In the genomic region with DNA sequence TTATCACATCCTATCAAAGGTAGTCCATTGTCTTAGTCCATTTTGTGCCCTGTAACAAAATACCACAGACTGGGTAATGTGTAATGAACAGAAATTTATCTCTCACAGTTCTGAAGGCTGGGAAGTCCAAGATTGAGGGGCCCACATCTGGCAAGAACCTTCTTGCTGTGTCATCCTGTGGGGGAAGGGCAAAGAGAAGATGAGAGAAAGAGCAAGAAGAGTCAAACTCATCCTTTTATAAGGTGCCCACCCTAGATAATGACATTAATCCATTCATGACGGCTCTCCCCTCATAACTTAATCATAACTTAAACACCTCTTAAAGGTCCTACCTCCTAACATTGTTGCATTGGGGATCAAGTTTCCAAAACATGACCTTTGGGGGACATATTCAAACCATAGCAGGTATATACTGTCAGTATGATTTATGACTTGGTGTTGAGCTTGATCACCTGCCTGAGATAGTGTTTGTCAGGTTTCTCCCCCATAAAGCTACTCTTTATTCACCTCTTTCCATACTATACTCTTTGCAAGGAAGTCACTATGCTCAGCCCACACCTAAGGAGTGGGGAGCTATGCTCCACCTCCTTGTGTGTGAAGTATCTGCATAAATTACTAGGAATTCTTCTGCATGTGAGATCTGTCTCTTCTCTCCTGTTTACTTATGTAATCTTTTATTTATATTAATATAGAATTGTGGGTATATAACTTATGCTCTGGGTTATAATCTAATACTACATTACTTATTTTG, we compare ENCODE assay signal across 28 cellular contexts. TPM values are rescaled to one million over a fixed set of nuclear protein-coding genes. Genes with fewer than 3 reads are reported as not detected.
DNase-seq lines count a peak whose midpoint lies in the region; ATAC-seq, FAIRE-seq and TF ChIP-seq lines count a peak whose summit lies in the region.
"Had no signal": no experiment of that assay in that cellular context is flagged by ENCODE, and none has a peak within 500 bp of the region (broad histone marks: within the 10 kb centered on the region; RNA-seq: fewer than 3 reads in every experiment).

No MANE protein-coding gene starts in this region.

- H3K27me3 Mint-ChIP-seq in activated naive CD8-positive, alpha-beta T cell treated with anti-CD3 and anti-CD28 coated beads for 36 hours, result no peaks in the 10 kb centered on the region
- H3K27me3 Mint-ChIP-seq in naive B cell, result peaks cover 0 to 5% (median 0%) of the 10 kb centered on the region in 3 donors
- no peaks in the 10 kb centered on the region for H3K27me3 Mint-ChIP-seq in CD8-positive, alpha-beta T cell (ENCODE audit: low read depth)
- H3K27me3 Mint-ChIP-seq: CD4-positive, CD25-positive, alpha-beta regulatory T cell had no signal

- ATAC-seq in A549 (no peak), naive B cell (ENCODE audit: low read depth in 2 of 2) (no peak), GM19351 (IDR thresholded peaks at IDR 0.05; ENCODE audit: unreplicated experiment) (no peak)
- ATAC-seq in CD8-positive, alpha-beta T cell, result no peak
- ATAC-seq: activated naive CD4-positive, alpha-beta T cell treated with anti-CD3 and anti-CD28 coated beads, Interleukin-2, amount 50 U/mL, for 72 hours; activated T-cell treated with anti-CD3 and anti-CD28 coated beads, Interleukin-2, amount 50 U/mL, for 4 hours; body of pancreas; heart left ventricle; WTC11 had no signal

- in situ Hi-C loops in GM23248 (cut with MboI), result no loop called here

- CTCF ChIA-PET in A549 (lab: Yijun Ruan, JAX), result interaction anchor here (3.9 kb wide), 1 partner anchor 23 kb away, joined by 15 read pairs; no protein-coding TSS in a partner anchor
- CTCF ChIA-PET in CD8-positive, alpha-beta T cell (lab: Charles Lee), result no interaction called here

- peaks cover 17% of the 10 kb centered on the region for H3F3A ChIP-seq in GM23248 (ENCODE audit: insufficient read depth)

- TF ChIP-seq CTCF in A549 (IDR thresholded peaks at IDR 0.05), result no peak
- TF ChIP-seq CTCF in CD8-positive, alpha-beta T cell (IDR thresholded peaks at IDR 0.05), result no peak

- H4K20me1 ChIP-seq in GM23248 (ENCODE audit: insufficient read depth), result no peaks in the 10 kb centered on the region

- TF ChIP-seq EP300 in A549 (IDR thresholded peaks at IDR 0.05), result no peak

- DNase-seq in A549 (ENCODE audit: low read depth in 1 of 2, low spot score in 1 of 2) (no peak), GM23248 (peak; percentile 29), naive B cell (no peak), hepatic stellate cell (ENCODE audit: low spot score) (no peak)
- DNase-seq in activated naive CD8-positive, alpha-beta T cell treated with anti-CD3 and anti-CD28 coated beads for 36 hours, result no peak
- DNase-seq in CD8-positive, alpha-beta T cell, result no peak
- DNase-seq in stimulated activated CD4-positive, alpha-beta T cell treated with anti-CD3 and anti-CD28 coated beads, Interleukin-2, amount 100 ng/mL, for 24 hours, result no peak
- DNase-seq: activated CD8-positive, alpha-beta memory T cell treated with anti-CD3 and anti-CD28 coated beads for 24 hours; activated T-cell treated with anti-CD3 and anti-CD28 coated beads, Interleukin-2, amount 50 U/mL, for 4 hours; body of pancreas; CD4-positive, CD25-positive, alpha-beta regulatory T cell; effector CD8-positive, alpha-beta T cell; heart left ventricle; KBM-7; MG63; NCI-H2081; NCI-H446; Right ventricle myocardium superior; stimulated activated CD4-positive, alpha-beta T cell treated with anti-CD3 and anti-CD28 coated beads, Interleukin-4, amount 100 ng/mL, for 1 hour; stimulated activated naive CD4-positive, alpha-beta T cell treated with Interleukin-2 at 50 U/mL for 16 hours; thyroid gland had no signal

- 86% methylated on average over 1 of the region's 1 CpG for WGBS in A549 (ENCODE audit: missing lambda C conversion rate)
- WGBS in GM23248 (ENCODE audit: low coverage in 1 of 2, low lambda C conversion rate in 2 of 2, missing lambda C conversion rate in 2 of 2), 2 experiments, result 79 to 93% methylated on average over 1 of the region's 1 CpG

- H3K36me3 Mint-ChIP-seq in activated naive CD8-positive, alpha-beta T cell treated with anti-CD3 and anti-CD28 coated beads for 36 hours, result peaks cover 17% of the 10 kb centered on the region
- peaks cover 9 to 10% of the 10 kb centered on the region in 2 donors for H3K36me3 Mint-ChIP-seq in naive B cell
- H3K36me3 Mint-ChIP-seq in CD8-positive, alpha-beta T cell, result peaks cover 4% of the 10 kb centered on the region

- H3K9ac ChIP-seq in GM23248, result no peak overlapping the region

- no peaks in the 10 kb centered on the region for H3K27me3 ChIP-seq in GM23248 (replicated peaks; ENCODE audit: insufficient read depth)
- no peaks in the 10 kb centered on the region for H3K27me3 ChIP-seq in CD8-positive, alpha-beta T cell (ENCODE audit: insufficient read depth, low read length)
- H3K27me3 ChIP-seq: body of pancreas, heart left ventricle, MG63, thyroid gland had no signal

- H3K9me3 ChIP-seq in A549 (peaks cover 9% of the 10 kb centered on the region; the same call in 2 of the 3 replicates), GM23248 (ENCODE audit: low read depth) (no peaks in the 10 kb centered on the region)
- no peaks in the 10 kb centered on the region for H3K9me3 ChIP-seq in CD8-positive, alpha-beta T cell (ENCODE audit: low read length)
- H3K9me3 ChIP-seq: body of pancreas, heart left ventricle, thyroid gland had no signal

- no peak overlapping the region for H3K4me3 Mint-ChIP-seq in activated naive CD8-positive, alpha-beta T cell treated with anti-CD3 and anti-CD28 coated beads for 36 hours
- H3K4me3 Mint-ChIP-seq in naive B cell, result no peak overlapping the region
- H3K4me3 Mint-ChIP-seq in CD8-positive, alpha-beta T cell, result no peak overlapping the region
- H3K4me3 Mint-ChIP-seq: activated T-cell treated with anti-CD3 and anti-CD28 coated beads, Interleukin-2, amount 50 U/mL, for 4 hours; T-helper 2 cell treated with Interferon-gamma antibody and Interleukin-4, amounts not matched to agents 5 μg/mL and 100 μg/mL, for 36 hours; WTC11 had no signal

- H3K4me1 ChIP-seq in A549 (peaks cover 30% of the 10 kb centered on the region), GM23248 (ENCODE audit: insufficient read depth) (peaks cover 28% of the 10 kb centered on the region)
- H3K4me1 ChIP-seq in CD8-positive, alpha-beta T cell (ENCODE audit: insufficient read depth, low read length), result peaks cover 21% of the 10 kb centered on the region

- H3K4me2 ChIP-seq in A549 (no peak overlapping the region; the same call in 2 of the 3 replicates), GM23248 (ENCODE audit: unreplicated experiment) (no peak overlapping the region)

- TF ChIP-seq POLR2A in A549 (IDR thresholded peaks at IDR 0.05; ENCODE audit: low read length), result no peak

- peaks cover 4% of the 10 kb centered on the region for H3K9me3 Mint-ChIP-seq in activated naive CD8-positive, alpha-beta T cell treated with anti-CD3 and anti-CD28 coated beads for 36 hours
- peaks cover 0 to 6% (median 0%) of the 10 kb centered on the region in 7 donors for H3K9me3 Mint-ChIP-seq in naive B cell
- H3K9me3 Mint-ChIP-seq in CD8-positive, alpha-beta T cell, result no peaks in the 10 kb centered on the region
- H3K9me3 Mint-ChIP-seq: activated T-cell treated with anti-CD3 and anti-CD28 coated beads, Interleukin-2, amount 50 U/mL, for 4 hours; T-helper 2 cell treated with Interferon-gamma antibody and Interleukin-4, amounts not matched to agents 5 μg/mL and 100 μg/mL, for 36 hours had no signal

- FAIRE-seq in A549 (lab: Jason Lieb, UNC), result no peak
- FAIRE-seq: GM19239 had no signal

- H3K4me1 Mint-ChIP-seq in activated naive CD8-positive, alpha-beta T cell treated with anti-CD3 and anti-CD28 coated beads for 36 hours, result peaks cover 34% of the 10 kb centered on the region
- peaks cover 35 to 50% (median 39%) of the 10 kb centered on the region in 3 donors for H3K4me1 Mint-ChIP-seq in naive B cell
- peaks cover 28% of the 10 kb centered on the region for H3K4me1 Mint-ChIP-seq in CD8-positive, alpha-beta T cell (ENCODE audit: low read depth)

- H3K27ac ChIP-seq in A549 (peak overlapping the region; percentile 38 to 55; a peak in 4 of 6 replicates), GM23248 (peak overlapping the region; percentile 66)
- H3K27ac ChIP-seq in CD8-positive, alpha-beta T cell (ENCODE audit: low read depth, low read length), result no peak overlapping the region
- H3K27ac ChIP-seq: body of pancreas, heart left ventricle, thyroid gland had no signal

- H3K36me3 ChIP-seq in GM23248 (ENCODE audit: low read depth), result no peaks in the 10 kb centered on the region
- H3K36me3 ChIP-seq in CD8-positive, alpha-beta T cell (ENCODE audit: insufficient read depth, low read length), result no peaks in the 10 kb centered on the region
- H3K36me3 ChIP-seq: MG63, thyroid gland had no signal

- H3K9me2 ChIP-seq in GM23248 (ENCODE audit: insufficient read depth), result no peaks in the 10 kb centered on the region

- peak overlapping the region; percentile 32 for H3K27ac Mint-ChIP-seq in activated naive CD8-positive, alpha-beta T cell treated with anti-CD3 and anti-CD28 coated beads for 36 hours
- peak overlapping the region in 4 of 6 donors; percentile 12 to 97 (median 41) for H3K27ac Mint-ChIP-seq in naive B cell
- no peak overlapping the region for H3K27ac Mint-ChIP-seq in CD8-positive, alpha-beta T cell
- H3K27ac Mint-ChIP-seq: T-helper 2 cell treated with Interferon-gamma antibody and Interleukin-4, amounts not matched to agents 5 μg/mL and 100 μg/mL, for 36 hours; WTC11 had no signal

- H2AFZ ChIP-seq in GM23248, result no peak overlapping the region

- POLR2A ChIA-PET in A549 (lab: Yijun Ruan, JAX), result no interaction called here
- POLR2A ChIA-PET in CD8-positive, alpha-beta T cell (lab: Charles Lee), result no interaction called here

- no peaks in the 10 kb centered on the region for H3K79me2 ChIP-seq in GM23248 (ENCODE audit: insufficient read depth)

- TF ChIP-seq RAD21 in A549 (conservative IDR thresholded peaks at IDR 0.05 in 1 of 2, IDR thresholded peaks at IDR 0.05 in 1 of 2), result no peak

- intact Hi-C loops in CD8-positive, alpha-beta T cell (cut with DNase I, micrococcal nuclease), result no loop called here

- H3K4me3 ChIP-seq in A549 (no peak overlapping the region), GM23248 (no peak overlapping the region)
- H3K4me3 ChIP-seq in CD8-positive, alpha-beta T cell (ENCODE audit: low read depth, low read length), result no peak overlapping the region
- H3K4me3 ChIP-seq: body of pancreas, heart left ventricle, MG63, thyroid gland had no signal

RNA-seq across cellular contexts. Expression of a gene that starts 5.2 kb away (rescaled TPM):
- polyA plus RNA-seq in A549 (2011; rRNA removed) (29.7 and 36.1 TPM in 2 replicates), A549 (2017; fragmentation: RNase III; extraction: RNeasy Plus Mini Kit Qiagen cat#74134 plus additional on column Dnase treatment) (12.3 to 13.2 TPM (median 12.8 TPM) in 3 replicates), GM23248 (2016; fragmentation: Nextera tagmentation; extraction: Ambion mirVana) (32.9 and 36.7 TPM in 2 replicates), naive B cell (ENCODE audit: low read depth in 6 of 6) (100 to 1,000 TPM in 1 of 6 donors, 10 to 100 TPM in 5; 67.2 to 101 (median 73.2) TPM)
- 4.9 and 7.0 TPM in 2 replicates for polyA plus RNA-seq in A549 (2012; cell fraction: cytosol; rRNA removed)
- polyA plus RNA-seq in A549 (2012; cell fraction: nucleus; rRNA removed), result 4.5 and 5.3 TPM in 2 replicates
- 43.3 and 43.6 TPM in 2 replicates for polyA minus RNA-seq in A549 (2011; rRNA and poly(A)+ RNA removed)
- total RNA-seq in GM23248 (2014; rRNA removed; shearing (Covaris generic)), result 39.6 and 41.0 TPM in 2 replicates
- 10 to 100 TPM; 41.1 to 43.2 TPM for total RNA-seq in activated naive CD8-positive, alpha-beta T cell treated with anti-CD3 and anti-CD28 coated beads for 36 hours
- 100 to 1,000 TPM; 126 to 137 TPM for total RNA-seq in CD8-positive, alpha-beta T cell

RNA-seq across cellular contexts. Expression of a gene that starts 25.2 kb away (rescaled TPM):
- polyA plus RNA-seq in A549 (2011; rRNA removed), result 2.0 and 2.6 TPM in 2 replicates
- polyA plus RNA-seq in A549 (2012; cell fraction: cytosol; rRNA removed), result 6.3 and 7.1 TPM in 2 replicates
- 5.4 and 6.3 TPM in 2 replicates for polyA plus RNA-seq in A549 (2012; cell fraction: nucleus; rRNA removed)
- polyA plus RNA-seq in A549 (2017; fragmentation: RNase III; extraction: RNeasy Plus Mini Kit Qiagen cat#74134 plus additional on column Dnase treatment), result 6.4 to 7.9 TPM (median 7.7 TPM) in 3 replicates
- polyA minus RNA-seq in A549 (2011; rRNA and poly(A)+ RNA removed), result 0.54 and 1.4 TPM in 2 replicates
- total RNA-seq in GM23248 (2014; rRNA removed; shearing (Covaris generic)), result not detected in 2 replicates
- polyA plus RNA-seq in GM23248 (2016; fragmentation: Nextera tagmentation; extraction: Ambion mirVana), result not detected in 2 replicates
- not detected for total RNA-seq in activated naive CD8-positive, alpha-beta T cell treated with anti-CD3 and anti-CD28 coated beads for 36 hours
- polyA plus RNA-seq in naive B cell (ENCODE audit: low read depth in 6 of 6), result under 1 TPM in 1 of 6 donors, not detected in 5; 0.53 TPM
- total RNA-seq in CD8-positive, alpha-beta T cell, result under 1 TPM in 1 of 2 experiments, not detected in 1; 0.33 TPM
- total RNA-seq: activated naive CD4-positive, alpha-beta T cell treated with anti-CD3 and anti-CD28 coated beads, Interleukin-2, amount 50 U/mL, for 72 hours; CD4-positive, CD25-positive, alpha-beta regulatory T cell; heart left ventricle; myocyte; omental fat pad; Right ventricle myocardium superior; thyroid gland had no signal
- polyA plus RNA-seq: heart left ventricle had no signal
